ENCODE assay signal across 8 cellular contexts in the genomic region with DNA sequence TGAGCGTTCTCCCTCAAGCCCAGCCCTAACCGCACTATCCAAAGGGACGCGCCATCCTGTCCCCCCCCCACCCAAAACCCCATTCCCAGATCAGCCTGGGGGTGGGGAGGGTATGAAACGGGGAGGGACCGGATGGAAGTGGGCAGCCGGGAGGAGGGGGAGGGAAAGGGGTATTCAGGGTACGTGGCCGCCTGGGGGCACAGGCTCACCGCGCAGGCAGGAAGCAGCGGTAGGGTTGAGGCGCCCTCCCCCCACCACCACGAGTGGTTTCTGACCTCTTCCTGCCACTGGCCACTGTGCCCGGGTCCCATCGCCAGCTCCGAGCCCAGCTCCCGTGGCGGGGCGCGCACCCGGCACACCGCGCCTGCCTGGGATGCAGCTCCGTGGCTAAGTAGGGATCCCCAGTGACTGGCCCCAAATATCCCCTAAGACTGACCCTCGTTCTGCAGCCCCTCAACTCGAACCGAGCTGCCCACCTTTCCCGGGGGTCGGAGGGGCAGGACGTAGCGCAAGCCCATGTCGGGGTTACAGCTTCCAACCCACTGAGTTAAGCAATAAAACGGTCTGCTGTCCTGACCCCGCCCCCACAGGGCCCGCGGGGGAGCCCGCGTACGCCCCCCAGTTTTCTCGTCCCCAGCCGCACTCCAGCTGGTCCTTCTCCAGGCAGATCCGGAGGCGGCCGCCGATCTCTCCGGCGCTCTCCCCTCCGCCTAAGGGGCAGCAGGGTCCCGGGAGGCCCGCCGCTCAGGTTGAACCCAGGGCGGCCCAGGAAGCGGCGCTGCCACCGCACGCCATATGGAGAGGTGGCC. TPM values are rescaled to one million over a fixed set of nuclear protein-coding genes. Genes with fewer than 3 reads are reported as not detected.
A peak's percentile ranks its signal among the peaks of the same experiment; 100 is the strongest.
DNase-seq lines count a peak whose midpoint lies in the region; ATAC-seq and TF ChIP-seq lines count a peak whose summit lies in the region.

No MANE protein-coding gene starts in this region.

- DNase-seq in AG09309 (ENCODE audit: low read depth) (peak; percentile 88), NCI-H748 (lab: John Stamatoyannopoulos, UW; ENCODE audit: unreplicated experiment) (peak; percentile 64), transverse colon (peak; percentile 73), mesenteric fat pad (ENCODE audit: low spot score) (no peak)
- DNase-seq in activated T-cell treated with anti-CD3 and anti-CD28 coated beads, Interleukin-2, amount 50 U/mL, for 24 hours: peak; percentile 71
- peak; percentile 35 to 62 (median 58) for DNase-seq in naive thymus-derived CD4-positive, alpha-beta T cell

- TF ChIP-seq POLR2A in GM19099 (IDR thresholded peaks at IDR 0.05; ENCODE audit: extremely low read depth, insufficient read length, low read depth) (peak; percentile 51), transverse colon (IDR thresholded peaks at IDR 0.05) (peak; percentile 65)

- intact Hi-C loops in naive thymus-derived CD4-positive, alpha-beta T cell (cut with micrococcal nuclease): loop anchor here (1.0 to 10.0 kb wide), 9 partner anchors 10 to 787 kb away; a partner anchor contains a TSS
- intact Hi-C loops in transverse colon (cut with DNase I; ENCODE audit: low total_unique reads): loop anchor here (2.0 to 5.0 kb wide), 4 partner anchors 25 to 114 kb away; no protein-coding TSS in a partner anchor

- peak; percentile 20 for TF ChIP-seq CTCF in AG09309 (IDR thresholded peaks at IDR 0.05; ENCODE audit: control insufficient read depth, insufficient read depth, low read depth, low read length, missing control alignments)
- TF ChIP-seq CTCF in transverse colon (IDR thresholded peaks at IDR 0.05): peak in 1 of 5 experiments; percentile 8

- CTCF ChIA-PET in naive thymus-derived CD4-positive, alpha-beta T cell (lab: Charles Lee): interaction anchor here (0.5 to 2.8 kb wide), 10 partner anchors 10 to 689 kb away, joined by 3 to 8 read pairs (median 4); no protein-coding TSS in a partner anchor

- peak overlapping the region; percentile 87 for H3K27ac ChIP-seq in naive thymus-derived CD4-positive, alpha-beta T cell (ENCODE audit: low read depth, low read length)
- H3K27ac ChIP-seq in transverse colon: peak overlapping the region; percentile 93 to 99 (median 96)

- peak; percentile 4 for ATAC-seq in esophagus mucosa
- peak; percentile 42 for ATAC-seq in naive thymus-derived CD4-positive, alpha-beta T cell

- H3K4me1 ChIP-seq in naive thymus-derived CD4-positive, alpha-beta T cell (ENCODE audit: control insufficient read depth in 2 of 2, insufficient read depth in 2 of 2, low read length in 2 of 2): peaks cover 5 to 33% of the 10 kb centered on the region in 2 donors
- peaks cover 16 to 60% (median 41%) of the 10 kb centered on the region in 4 donors for H3K4me1 ChIP-seq in transverse colon

- H3K36me3 ChIP-seq in naive thymus-derived CD4-positive, alpha-beta T cell (ENCODE audit: control insufficient read depth in 2 of 3, insufficient read depth in 3 of 3, low read length in 3 of 3): peaks cover 0 to 40% (median 6%) of the 10 kb centered on the region in 3 experiments
- H3K36me3 ChIP-seq in transverse colon: no peaks in the 10 kb centered on the region

- peaks cover 0 to 7% (median 0%) of the 10 kb centered on the region in 3 experiments for H3K9me3 ChIP-seq in naive thymus-derived CD4-positive, alpha-beta T cell (ENCODE audit: control insufficient read depth in 2 of 3, low read length in 3 of 3)
- no peaks in the 10 kb centered on the region for H3K9me3 ChIP-seq in transverse colon

- H3K4me1 Mint-ChIP-seq in activated T-cell treated with anti-CD3 and anti-CD28 coated beads, Interleukin-2, amount 50 U/mL, for 24 hours (ENCODE audit: low read depth): peaks cover 51% of the 10 kb centered on the region
- peaks cover 29 to 63% (median 58%) of the 10 kb centered on the region in 7 donors for H3K4me1 Mint-ChIP-seq in naive thymus-derived CD4-positive, alpha-beta T cell

- peak overlapping the region; percentile 92 for H3K27ac Mint-ChIP-seq in activated T-cell treated with anti-CD3 and anti-CD28 coated beads, Interleukin-2, amount 50 U/mL, for 24 hours
- H3K27ac Mint-ChIP-seq in naive thymus-derived CD4-positive, alpha-beta T cell: peak overlapping the region; percentile 77 to 100 (median 98)

- POLR2A ChIA-PET in naive thymus-derived CD4-positive, alpha-beta T cell (lab: Charles Lee): interaction anchor here (0.6 to 3.8 kb wide), 17 partner anchors 10 to 66 kb away, joined by 3 to 38 read pairs (median 4); no protein-coding TSS in a partner anchor

- H3K27me3 Mint-ChIP-seq in activated T-cell treated with anti-CD3 and anti-CD28 coated beads, Interleukin-2, amount 50 U/mL, for 24 hours: peaks cover 3% of the 10 kb centered on the region
- H3K27me3 Mint-ChIP-seq in naive thymus-derived CD4-positive, alpha-beta T cell: peaks cover 0 to 31% (median 0%) of the 10 kb centered on the region in 5 donors

- in situ Hi-C loops in transverse colon (cut with MboI; ENCODE audit: low pct_ligation_motif_present in 1 of 4, low pct_unique_long_range_greater_than_20kb in 1 of 4, low sequenced_read_pairs in 3 of 4): no loop called here

- peak overlapping the region; percentile 86 for H3K4me3 Mint-ChIP-seq in activated T-cell treated with anti-CD3 and anti-CD28 coated beads, Interleukin-2, amount 50 U/mL, for 24 hours
- peak overlapping the region; percentile 75 to 98 (median 90) for H3K4me3 Mint-ChIP-seq in naive thymus-derived CD4-positive, alpha-beta T cell

- H3K4me3 ChIP-seq in AG09309 (ENCODE audit: control insufficient read depth, low read depth, low read length) (peak overlapping the region; percentile 92), transverse colon (peak overlapping the region; percentile 71 to 99 (median 78))
- peak overlapping the region; percentile 83 for H3K4me3 ChIP-seq in naive thymus-derived CD4-positive, alpha-beta T cell (ENCODE audit: low read length)

- 1% methylated on average over 54 of the region's 57 CpGs; no CpG with 5 or more reads in 1 of the 2 donors for WGBS in transverse colon (ENCODE audit: low coverage in 1 of 2), 2 donors

- H3K27me3 ChIP-seq in naive thymus-derived CD4-positive, alpha-beta T cell (ENCODE audit: control insufficient read depth in 2 of 2, insufficient read depth in 2 of 2, low read length in 2 of 2): no peaks in the 10 kb centered on the region
- no peaks in the 10 kb centered on the region for H3K27me3 ChIP-seq in transverse colon

- H3K9me3 Mint-ChIP-seq in activated T-cell treated with anti-CD3 and anti-CD28 coated beads, Interleukin-2, amount 50 U/mL, for 24 hours: peaks cover 11% of the 10 kb centered on the region
- peaks cover 0 to 8% (median 2%) of the 10 kb centered on the region in 11 donors for H3K9me3 Mint-ChIP-seq in naive thymus-derived CD4-positive, alpha-beta T cell

- no peak for TF ChIP-seq EP300 in transverse colon (IDR thresholded peaks at IDR 0.05; ENCODE audit: low read depth)

- H3K36me3 Mint-ChIP-seq in activated T-cell treated with anti-CD3 and anti-CD28 coated beads, Interleukin-2, amount 50 U/mL, for 24 hours (ENCODE audit: low read depth): peaks cover 44% of the 10 kb centered on the region
- peaks cover 12 to 31% (median 26%) of the 10 kb centered on the region in 5 donors for H3K36me3 Mint-ChIP-seq in naive thymus-derived CD4-positive, alpha-beta T cell

RNA-seq across cellular contexts. Expression of a gene that starts 1.2 kb away (rescaled TPM):
- total RNA-seq in esophagus mucosa (117 TPM), transverse colon (100 to 1,000 TPM; 127 to 403 (median 197) TPM), mesenteric fat pad (215 TPM)
- 100 to 1,000 TPM in 4 of 5 experiments, 10 to 100 TPM in 1; 41.3 to 249 (median 227) TPM for total RNA-seq in naive thymus-derived CD4-positive, alpha-beta T cell
- polyA plus RNA-seq in naive thymus-derived CD4-positive, alpha-beta T cell: 100 to 1,000 TPM; 188 to 390 TPM
